In the genomic region with DNA sequence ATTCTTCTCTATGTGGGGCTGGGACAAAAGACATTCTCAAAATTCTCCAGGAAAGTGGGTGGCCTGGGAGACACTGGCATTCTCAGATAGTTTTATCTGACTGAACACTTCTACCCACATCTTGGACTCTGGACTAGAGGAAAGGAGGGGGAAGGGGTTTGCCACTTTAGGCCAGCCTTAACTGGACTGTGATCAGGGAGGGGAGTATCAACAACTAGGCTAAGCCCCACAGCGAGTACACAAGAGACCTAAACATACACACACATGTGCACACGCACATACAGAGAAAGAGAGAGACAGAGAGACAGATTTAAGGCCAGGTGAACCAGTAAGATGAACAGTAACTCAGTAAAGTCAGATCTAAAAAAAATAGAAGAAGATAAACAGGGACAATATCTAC, we compare ENCODE assay signal across 9 cellular contexts. TPM values are rescaled to one million over a fixed set of nuclear protein-coding genes. Genes with fewer than 3 reads are reported as not detected.
DNase-seq lines count a peak whose midpoint lies in the region; ATAC-seq, FAIRE-seq and TF ChIP-seq lines count a peak whose summit lies in the region.
"Had no signal": no experiment of that assay in that cellular context is flagged by ENCODE, and none has a peak within 500 bp of the region (broad histone marks: within the 10 kb centered on the region; RNA-seq: fewer than 3 reads in every experiment).

No MANE protein-coding gene starts in this region.

- WGBS in small intestine, 3 donors, result 13 to 64% (median 15%) methylated on average over 2 of the region's 2 CpGs

- peak overlapping the region; percentile 90 for H3K4me3 Mint-ChIP-seq in activated CD4-positive, alpha-beta T cell treated with anti-CD3 and anti-CD28 coated beads, Interleukin-2, amount 10 ng/mL, durations not matched to agents 24 days and 14 days
- peak overlapping the region; percentile 97 for H3K4me3 Mint-ChIP-seq in endothelial cell (ENCODE audit: unreplicated experiment)

- no peaks in the 10 kb centered on the region for H3K36me3 ChIP-seq in small intestine (ENCODE audit: control insufficient read depth in 2 of 2, insufficient read depth in 2 of 2, low read length in 2 of 2)

- peaks cover 14% of the 10 kb centered on the region for H3K4me1 Mint-ChIP-seq in activated CD4-positive, alpha-beta T cell treated with anti-CD3 and anti-CD28 coated beads, Interleukin-2, amount 10 ng/mL, durations not matched to agents 24 days and 14 days
- H3K4me1 Mint-ChIP-seq in endothelial cell (ENCODE audit: unreplicated experiment), result peaks cover 53% of the 10 kb centered on the region

- no peaks in the 10 kb centered on the region for H3K27me3 ChIP-seq in small intestine (ENCODE audit: control insufficient read depth in 2 of 2, insufficient read depth in 2 of 2, low read length in 2 of 2)

- no peaks in the 10 kb centered on the region for H3K9me3 ChIP-seq in small intestine (ENCODE audit: control insufficient read depth, low read depth)

- FAIRE-seq in small intestine (lab: Jason Lieb, UNC), result no peak

- no peaks in the 10 kb centered on the region for H3K9me3 Mint-ChIP-seq in activated CD4-positive, alpha-beta T cell treated with anti-CD3 and anti-CD28 coated beads, Interleukin-2, amount 10 ng/mL, durations not matched to agents 24 days and 14 days
- H3K9me3 Mint-ChIP-seq in endothelial cell (ENCODE audit: unreplicated experiment), result no peaks in the 10 kb centered on the region

- H3K27me3 Mint-ChIP-seq in activated CD4-positive, alpha-beta T cell treated with anti-CD3 and anti-CD28 coated beads, Interleukin-2, amount 10 ng/mL, durations not matched to agents 24 days and 14 days, result peaks cover 18% of the 10 kb centered on the region
- H3K27me3 Mint-ChIP-seq in endothelial cell (ENCODE audit: unreplicated experiment), result peaks cover 8% of the 10 kb centered on the region

- ATAC-seq in HG03139 (IDR thresholded peaks at IDR 0.05; ENCODE audit: unreplicated experiment), result no peak

- intact Hi-C loops in activated CD4-positive, alpha-beta T cell treated with anti-CD3 and anti-CD28 coated beads, Interleukin-2, amount 10 ng/mL, durations not matched to agents 24 days and 14 days (cut with micrococcal nuclease), result loop anchor here (2.0 kb wide), 1 partner anchor 17 kb away; no protein-coding TSS in a partner anchor

- H3K27ac Mint-ChIP-seq in activated CD4-positive, alpha-beta T cell treated with anti-CD3 and anti-CD28 coated beads, Interleukin-2, amount 10 ng/mL, durations not matched to agents 24 days and 14 days, result no peak overlapping the region
- peak overlapping the region; percentile 93 for H3K27ac Mint-ChIP-seq in endothelial cell (ENCODE audit: unreplicated experiment)

- H3K36me3 Mint-ChIP-seq in activated CD4-positive, alpha-beta T cell treated with anti-CD3 and anti-CD28 coated beads, Interleukin-2, amount 10 ng/mL, durations not matched to agents 24 days and 14 days (ENCODE audit: low read depth), result no peaks in the 10 kb centered on the region
- H3K36me3 Mint-ChIP-seq in endothelial cell (ENCODE audit: low read depth, unreplicated experiment), result peaks cover 18% of the 10 kb centered on the region

- H3K4me1 ChIP-seq in small intestine (ENCODE audit: control insufficient read depth in 2 of 2, insufficient read depth in 1 of 2, low read depth in 1 of 2, low read length in 1 of 2), result peaks cover 0 to 3% of the 10 kb centered on the region in 2 donors

- DNase-seq in activated CD4-positive, alpha-beta T cell treated with anti-CD3 and anti-CD28 coated beads, Interleukin-2, amount 10 ng/mL, durations not matched to agents 24 days and 14 days, result no peak
- no peak for DNase-seq in activated CD4-positive, alpha-beta T cell treated with anti-CD3 and anti-CD28 coated beads for 48 hours
- no peak for DNase-seq in endothelial cell (ENCODE audit: low spot score)
- peak; percentile 91 for DNase-seq in small intestine
- DNase-seq in glomerular visceral epithelial cell (ENCODE audit: extremely low spot score), result no peak
- DNase-seq: activated CD4-positive, alpha-beta T cell treated with anti-CD3 and anti-CD28 coated beads for 1 hour had no signal

- no peak for TF ChIP-seq CTCF in endothelial cell (IDR thresholded peaks at IDR 0.05; ENCODE audit: unreplicated experiment)

- H3K4me3 ChIP-seq in small intestine (ENCODE audit: low read depth in 1 of 2, low read length in 2 of 2), result peak overlapping the region in 1 of 2 donors; percentile 91

- H3K27ac ChIP-seq in small intestine (ENCODE audit: low read depth in 1 of 2, low read length in 1 of 2), result peak overlapping the region; percentile 36 to 60

RNA-seq across cellular contexts. Expression of gene SEMA6C, which starts 1.3 kb away (rescaled TPM):
- total RNA-seq in activated CD4-positive, alpha-beta T cell treated with anti-CD3 and anti-CD28 coated beads, Interleukin-2, amount 10 ng/mL, durations not matched to agents 24 days and 14 days, result 2.3 and 2.5 TPM in 2 replicates
- 214 TPM for total RNA-seq in endothelial cell (ENCODE audit: unreplicated experiment)
- polyA plus RNA-seq in small intestine, result 100 to 1,000 TPM in 1 of 3 donors, 10 to 100 TPM in 1, 1 to 10 TPM in 1; 8.7 to 140 (median 73.5) TPM

RNA-seq across cellular contexts. Expression of gene TNFAIP8L2, which starts 8.8 kb away (rescaled TPM):
- 29.4 and 32.5 TPM in 2 replicates for total RNA-seq in activated CD4-positive, alpha-beta T cell treated with anti-CD3 and anti-CD28 coated beads, Interleukin-2, amount 10 ng/mL, durations not matched to agents 24 days and 14 days
- total RNA-seq in endothelial cell (ENCODE audit: unreplicated experiment), result 1.6 TPM
- polyA plus RNA-seq in small intestine, result 10 to 100 TPM in 1 of 3 donors, 1 to 10 TPM in 2; 1.6 to 16.2 (median 4.7) TPM
- total RNA-seq: chondrocyte, LHCN-M2 had no signal

RNA-seq across cellular contexts. Expression of gene LYSMD1, which starts 18.0 kb away (rescaled TPM):
- 4.7 and 5.2 TPM in 2 replicates for total RNA-seq in activated CD4-positive, alpha-beta T cell treated with anti-CD3 and anti-CD28 coated beads, Interleukin-2, amount 10 ng/mL, durations not matched to agents 24 days and 14 days
- total RNA-seq in endothelial cell (ENCODE audit: unreplicated experiment), result 7.5 TPM
- polyA plus RNA-seq in small intestine, result 1 to 10 TPM; 3.2 to 7.2 (median 5.1) TPM

RNA-seq across cellular contexts. Expression of gene SCNM1, which starts 18.3 kb away (rescaled TPM):
- total RNA-seq in activated CD4-positive, alpha-beta T cell treated with anti-CD3 and anti-CD28 coated beads, Interleukin-2, amount 10 ng/mL, durations not matched to agents 24 days and 14 days, result 96.7 and 100 TPM in 2 replicates
- 48.3 TPM for total RNA-seq in endothelial cell (ENCODE audit: unreplicated experiment)
- polyA plus RNA-seq in small intestine, result 10 to 100 TPM; 43.8 to 69.6 (median 51.1) TPM

RNA-seq across cellular contexts. Expression of gene TMOD4, which starts 28.1 kb away (rescaled TPM):
- total RNA-seq in activated CD4-positive, alpha-beta T cell treated with anti-CD3 and anti-CD28 coated beads, Interleukin-2, amount 10 ng/mL, durations not matched to agents 24 days and 14 days, result 1.3 and 1.8 TPM in 2 replicates
- 1.1 TPM for total RNA-seq in endothelial cell (ENCODE audit: unreplicated experiment)
- 1 to 10 TPM in 1 of 3 donors, under 1 TPM in 1, not detected in 1; 0.19 to 1.9 TPM for polyA plus RNA-seq in small intestine

Comparison
In these comparisons a context has a peak if more than half of its experiments do, and no peak if none do; other contexts are left out.
1. RNA of gene SEMA6C, which starts 1.3 kb away (total RNA-seq): 214 TPM in endothelial cell (single experiment); 2.3 to 2.5 TPM in activated CD4-positive, alpha-beta T cell treated with anti-CD3 and anti-CD28 coated beads, Interleukin-2, amount 10 ng/mL, durations not matched to agents 24 days and 14 days; every median in the first group is over 10 times any median in the second.
2. RNA of gene TNFAIP8L2, which starts 8.8 kb away (total RNA-seq): 29.4 to 32.5 TPM in activated CD4-positive, alpha-beta T cell treated with anti-CD3 and anti-CD28 coated beads, Interleukin-2, amount 10 ng/mL, durations not matched to agents 24 days and 14 days; 1.6 TPM in endothelial cell (single experiment); every median in the first group is over 10 times any median in the second.